In the genomic region with DNA sequence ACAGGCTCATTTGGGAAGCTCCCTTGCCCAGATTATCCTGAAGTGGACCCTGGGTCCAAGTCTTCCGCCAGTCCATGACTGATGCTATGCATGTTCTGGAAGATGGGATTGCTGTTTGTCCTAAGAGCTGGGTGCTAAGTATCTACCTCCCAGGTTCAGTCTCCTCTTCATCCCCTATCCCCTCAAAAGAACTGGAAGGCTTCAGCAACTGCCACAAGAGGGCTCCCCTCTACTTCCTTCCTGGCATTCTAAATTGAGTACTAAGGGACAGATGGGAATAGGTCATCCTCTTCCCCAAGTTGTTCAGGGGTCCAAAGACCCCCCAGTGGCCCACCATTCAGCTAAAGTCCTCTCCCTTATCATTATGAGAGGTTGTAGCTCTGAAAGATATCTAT, we compare ENCODE assay signal across 12 cellular contexts. TPM values are rescaled to one million over a fixed set of nuclear protein-coding genes. Genes with fewer than 3 reads are reported as not detected.
DNase-seq lines count a peak whose midpoint lies in the region; ATAC-seq and TF ChIP-seq lines count a peak whose summit lies in the region.
"Had no signal": no experiment of that assay in that cellular context is flagged by ENCODE, and none has a peak within 500 bp of the region (broad histone marks: within the 10 kb centered on the region; RNA-seq: fewer than 3 reads in every experiment).

No MANE protein-coding gene starts in this region.

- peaks cover 14% of the 10 kb centered on the region for H3K36me3 Mint-ChIP-seq in central memory CD8-positive, alpha-beta T cell (ENCODE audit: insufficient read depth)

- peaks cover 4% of the 10 kb centered on the region; the same call in 1 of the 2 replicates for H3K79me2 ChIP-seq in SK-N-SH (ENCODE audit: insufficient read depth)
- H3K79me2 ChIP-seq in osteoblast (ENCODE audit: insufficient read depth, low read length): peaks cover 29% of the 10 kb centered on the region

- in situ Hi-C loops in KBM-7 (cut with MboI; ENCODE audit: low pct_unique_long_range_greater_than_20kb, low sequenced_read_pairs): no loop called here

- H4K20me1 ChIP-seq in SK-N-SH (ENCODE audit: insufficient read depth) (peaks cover 35% of the 10 kb centered on the region), osteoblast (ENCODE audit: insufficient read depth, low read length) (peaks cover 38% of the 10 kb centered on the region)

- POLR2A ChIA-PET in SK-N-SH (lab: Yijun Ruan, JAX): no interaction called here

- peak; percentile 35 for TF ChIP-seq CTCF in SK-N-SH (IDR thresholded peaks at IDR 0.05)
- peak; percentile 43 for TF ChIP-seq CTCF in osteoblast (IDR thresholded peaks at IDR 0.05; ENCODE audit: extremely low read depth, low read depth, low read length)

- H3K9ac ChIP-seq in SK-N-SH: no peak overlapping the region

- H3K9me3 ChIP-seq in SK-N-SH (no peaks in the 10 kb centered on the region), osteoblast (ENCODE audit: low read depth, low read length) (no peaks in the 10 kb centered on the region)

- TF ChIP-seq EP300 in SK-N-SH (IDR thresholded peaks at IDR 0.05; ENCODE audit: borderline replicate concordance in 1 of 2, low read depth in 1 of 2, low read length in 1 of 2): no peak

- H3K4me3 ChIP-seq in SK-N-SH (ENCODE audit: low read depth in 2 of 2, low read length in 1 of 2) (no peak overlapping the region), osteoblast (ENCODE audit: insufficient read depth, low read length) (no peak overlapping the region)

- no peak overlapping the region for H3K4me2 ChIP-seq in SK-N-SH
- no peak overlapping the region for H3K4me2 ChIP-seq in osteoblast (ENCODE audit: insufficient read depth, low read length)

- H3K27ac Mint-ChIP-seq in central memory CD8-positive, alpha-beta T cell (ENCODE audit: low read depth): peak overlapping the region; percentile 90

- H3K4me1 ChIP-seq in SK-N-SH (ENCODE audit: control insufficient read depth in 1 of 2, insufficient read depth in 2 of 2, low read depth in 1 of 2, low read length in 1 of 2): no peaks in the 10 kb centered on the region
- H3K4me1 ChIP-seq in osteoblast (ENCODE audit: insufficient read depth, low read length): no peaks in the 10 kb centered on the region

- no peaks in the 10 kb centered on the region for H3K9me3 Mint-ChIP-seq in central memory CD8-positive, alpha-beta T cell

- CTCF ChIA-PET in SK-N-SH (lab: Yijun Ruan, JAX): interaction anchor here (1.0 to 4.6 kb wide), 12 partner anchors 10 to 154 kb away, joined by 3 to 31 read pairs (median 4); a partner anchor contains a TSS

- peaks cover 57% of the 10 kb centered on the region for H3K4me1 Mint-ChIP-seq in central memory CD8-positive, alpha-beta T cell

- no peak overlapping the region for H3K27ac ChIP-seq in SK-N-SH (ENCODE audit: low read depth in 2 of 2, low read length in 1 of 2)
- H3K27ac ChIP-seq in osteoblast (ENCODE audit: low read depth, low read length): no peak overlapping the region

- H3K36me3 ChIP-seq in SK-N-SH (replicated peaks in 1 of 2; ENCODE audit: control insufficient read depth in 1 of 2, insufficient read depth in 2 of 2, low read length in 1 of 2) (peaks cover 57 to 69% of the 10 kb centered on the region in 2 experiments), osteoblast (ENCODE audit: insufficient read depth, low read length) (peaks cover 70% of the 10 kb centered on the region)

- H3K4me3 Mint-ChIP-seq in central memory CD8-positive, alpha-beta T cell: peak overlapping the region; percentile 50

- H3K27me3 ChIP-seq in SK-N-SH (ENCODE audit: insufficient read depth) (no peaks in the 10 kb centered on the region), osteoblast (ENCODE audit: insufficient read depth, low read length) (no peaks in the 10 kb centered on the region)

- peak; percentile 34 for TF ChIP-seq RAD21 in SK-N-SH (IDR thresholded peaks at IDR 0.05; ENCODE audit: low read length)

- no peaks in the 10 kb centered on the region for H3K27me3 Mint-ChIP-seq in central memory CD8-positive, alpha-beta T cell

- DNase-seq in SK-N-SH: peak; percentile 33
- peak; percentile 56 for DNase-seq in KBM-7
- DNase-seq in central memory CD8-positive, alpha-beta T cell (ENCODE audit: low spot score in 2 of 2): no peak
- DNase-seq in osteoblast (ENCODE audit: insufficient read length, low spot score, missing footprints): peak; percentile 38
- no peak for DNase-seq in Ammon's horn (ENCODE audit: low spot score)
- no peak for DNase-seq in NOMO-1 (lab: John Stamatoyannopoulos, UW; ENCODE audit: unreplicated experiment in 2 of 2)
- DNase-seq: cerebellar nuclear complex; DMS 273 treated with DMSO at 0.1 percent for 48 hours; left ventricle myocardium superior; stimulated activated CD4-positive, alpha-beta T cell treated with anti-CD3 and anti-CD28 coated beads, Interleukin-4, amount 100 ng/mL, for 1 hour had no signal

- WGBS in SK-N-SH (ENCODE audit: low lambda C conversion rate): 100% methylated on average over 1 of the region's 1 CpG

- H3F3A ChIP-seq in SK-N-SH (replicated peaks; ENCODE audit: insufficient read depth): peaks cover 19% of the 10 kb centered on the region

- no peaks in the 10 kb centered on the region for H3K9me2 ChIP-seq in SK-N-SH

- ATAC-seq in SK-N-SH treated with all-trans-retinoic acid at 6 μM for 48 hours: no peak
- no peak for ATAC-seq in central memory CD8-positive, alpha-beta T cell (replicated peaks; ENCODE audit: extremely low read depth, poor library complexity, severe bottlenecking)
- ATAC-seq in HG03097 (IDR thresholded peaks at IDR 0.05; ENCODE audit: low FRiP score, unreplicated experiment): no peak
- ATAC-seq: left ventricle myocardium superior had no signal

- no peak overlapping the region for H2AFZ ChIP-seq in SK-N-SH (ENCODE audit: low read depth)
- H2AFZ ChIP-seq in osteoblast (ENCODE audit: low read length): no peak overlapping the region

TF ChIP-seq in SK-N-SH, 30 proteins besides CTCF, POLR2A, EP300 and RAD21:
- TF ChIP-seq TCF12 (IDR thresholded peaks at IDR 0.05): no peak

TF ChIP-seq in SK-N-SH treated with all-trans-retinoic acid at 6 μM for 48 hours, 23 proteins besides CTCF, POLR2A, EP300 and RAD21:
- TF ChIP-seq GLIS3 (CRISPR knock-in tag; IDR thresholded peaks at IDR 0.05): no peak
- TF ChIP-seq ZC3H10 (CRISPR knock-in tag; IDR thresholded peaks at IDR 0.05): no peak
- TF ChIP-seq, protein P1, sequence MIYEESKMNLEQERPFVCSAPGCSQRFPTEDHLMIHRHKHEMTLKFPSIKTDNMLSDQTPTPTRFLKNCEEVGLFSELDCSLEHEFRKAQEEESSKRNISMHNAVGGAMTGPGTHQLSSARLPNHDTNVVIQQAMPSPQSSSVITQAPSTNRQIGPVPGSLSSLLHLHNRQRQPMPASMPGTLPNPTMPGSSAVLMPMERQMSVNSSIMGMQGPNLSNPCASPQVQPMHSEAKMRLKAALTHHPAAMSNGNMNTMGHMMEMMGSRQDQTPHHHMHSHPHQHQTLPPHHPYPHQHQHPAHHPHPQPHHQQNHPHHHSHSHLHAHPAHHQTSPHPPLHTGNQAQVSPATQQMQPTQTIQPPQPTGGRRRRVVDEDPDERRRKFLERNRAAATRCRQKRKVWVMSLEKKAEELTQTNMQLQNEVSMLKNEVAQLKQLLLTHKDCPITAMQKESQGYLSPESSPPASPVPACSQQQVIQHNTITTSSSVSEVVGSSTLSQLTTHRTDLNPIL (CRISPR knock-in tag; IDR thresholded peaks at IDR 0.05; ENCODE audit: low read depth): no peak
- no peak for TF ChIP-seq ZNF565 (CRISPR knock-in tag; conservative IDR thresholded peaks at IDR 0.05; ENCODE audit: low read depth)
- TF ChIP-seq ZFP30 (CRISPR knock-in tag; IDR thresholded peaks at IDR 0.05): no peak
- TF ChIP-seq CSDC2 (CRISPR knock-in tag; IDR thresholded peaks at IDR 0.05): no peak
- no peak for TF ChIP-seq OSR1 (CRISPR knock-in tag; IDR thresholded peaks at IDR 0.05)
- TF ChIP-seq, protein P2, sequence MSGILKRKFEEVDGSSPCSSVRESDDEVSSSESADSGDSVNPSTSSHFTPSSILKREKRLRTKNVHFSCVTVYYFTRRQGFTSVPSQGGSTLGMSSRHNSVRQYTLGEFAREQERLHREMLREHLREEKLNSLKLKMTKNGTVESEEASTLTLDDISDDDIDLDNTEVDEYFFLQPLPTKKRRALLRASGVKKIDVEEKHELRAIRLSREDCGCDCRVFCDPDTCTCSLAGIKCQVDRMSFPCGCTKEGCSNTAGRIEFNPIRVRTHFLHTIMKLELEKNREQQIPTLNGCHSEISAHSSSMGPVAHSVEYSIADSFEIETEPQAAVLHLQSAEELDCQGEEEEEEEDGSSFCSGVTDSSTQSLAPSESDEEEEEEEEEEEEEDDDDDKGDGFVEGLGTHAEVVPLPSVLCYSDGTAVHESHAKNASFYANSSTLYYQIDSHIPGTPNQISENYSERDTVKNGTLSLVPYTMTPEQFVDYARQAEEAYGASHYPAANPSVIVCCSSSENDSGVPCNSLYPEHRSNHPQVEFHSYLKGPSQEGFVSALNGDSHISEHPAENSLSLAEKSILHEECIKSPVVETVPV (CRISPR knock-in tag; IDR thresholded peaks at IDR 0.05): no peak
- no peak for TF ChIP-seq PPARA (CRISPR knock-in tag; IDR thresholded peaks at IDR 0.05; ENCODE audit: borderline replicate concordance)
- no peak for TF ChIP-seq TCF4 (CRISPR knock-in tag; IDR thresholded peaks at IDR 0.05; ENCODE audit: borderline replicate concordance)
- no peak for TF ChIP-seq SNAI2 (CRISPR knock-in tag; IDR thresholded peaks at IDR 0.05)
- TF ChIP-seq ISL1 (CRISPR knock-in tag; IDR thresholded peaks at IDR 0.05): no peak

RNA-seq across cellular contexts. Expression of a gene that starts 9.0 kb away (rescaled TPM):
- polyA plus RNA-seq in SK-N-SH (2012; rRNA removed): 23.7 and 28.5 TPM in 2 replicates
- polyA plus RNA-seq in SK-N-SH (2012; cell fraction: cytosol; rRNA removed): 12.1 and 14.1 TPM in 2 replicates
- 144 and 155 TPM in 2 replicates for polyA plus RNA-seq in SK-N-SH (2012; cell fraction: nucleus; rRNA removed)
- 24.8 and 31.8 TPM in 2 replicates for total RNA-seq in osteoblast

RNA-seq across cellular contexts. Expression of a gene that starts 23.0 kb away (rescaled TPM):
- 204 and 261 TPM in 2 replicates for polyA plus RNA-seq in SK-N-SH (2012; rRNA removed)
- 191 and 203 TPM in 2 replicates for polyA plus RNA-seq in SK-N-SH (2012; cell fraction: cytosol; rRNA removed)
- 152 and 174 TPM in 2 replicates for polyA plus RNA-seq in SK-N-SH (2012; cell fraction: nucleus; rRNA removed)
- total RNA-seq in osteoblast: 51.9 and 53.9 TPM in 2 replicates

RNA-seq across cellular contexts. Expression of a gene that starts 37.2 kb away (rescaled TPM):
- 0.11 and 0.18 TPM in 2 replicates for polyA plus RNA-seq in SK-N-SH (2012; rRNA removed)
- polyA plus RNA-seq in SK-N-SH (2012; cell fraction: cytosol; rRNA removed): 0.08 and 0.23 TPM in 2 replicates
- polyA plus RNA-seq in SK-N-SH (2012; cell fraction: nucleus; rRNA removed): 0.33 and 0.54 TPM in 2 replicates
- 0.29 and 0.36 TPM in 2 replicates for total RNA-seq in osteoblast

RNA-seq across cellular contexts. Expression of a gene that starts 43.8 kb away (rescaled TPM):
- not detected in 2 replicates for polyA plus RNA-seq in SK-N-SH (2012; rRNA removed)
- polyA plus RNA-seq in SK-N-SH (2012; cell fraction: cytosol; rRNA removed): not detected in 2 replicates
- not detected in 2 replicates for polyA plus RNA-seq in SK-N-SH (2012; cell fraction: nucleus; rRNA removed)
- total RNA-seq in osteoblast: not detected in 2 replicates
- total RNA-seq: left ventricle myocardium superior had no signal

Comparison
In these comparisons a context has a peak if more than half of its experiments do, and no peak if none do; other contexts are left out.
1. DNase-seq: peak in SK-N-SH (single experiment), KBM-7 (single experiment) and osteoblast (single experiment); none in central memory CD8-positive, alpha-beta T cell (0 of 2), Ammon's horn (single experiment) and NOMO-1 (0 of 2).